ENCODE assay signal across 11 cellular contexts in genomic region chr17:76598004-76598439, GRCh38. TPM values are rescaled to one million over a fixed set of nuclear protein-coding genes. Genes with fewer than 3 reads are reported as not detected.
DNase-seq lines count a peak whose midpoint lies in the region; ATAC-seq and TF ChIP-seq lines count a peak whose summit lies in the region.
"Had no signal": no experiment of that assay in that cellular context is flagged by ENCODE, and none has a peak within 500 bp of the region (broad histone marks: within the 10 kb centered on the region; RNA-seq: fewer than 3 reads in every experiment).

No MANE protein-coding gene starts in this region.

- TF ChIP-seq POLR2A in suprapubic skin (IDR thresholded peaks at IDR 0.05), result no peak

- ATAC-seq in HG03354 (IDR thresholded peaks at IDR 0.05; ENCODE audit: poor library complexity, severe bottlenecking, unreplicated experiment), result no peak

- no peak overlapping the region for H3K4me2 ChIP-seq in OCI-LY7 (ENCODE audit: low read length)

- 0 out of 2 replicates have a peak, but pooled peaks cover 4% of the 10 kb centered on the region for H3K9me3 ChIP-seq in OCI-LY7 (ENCODE audit: low read length)
- H3K9me3 ChIP-seq in suprapubic skin, result no peaks in the 10 kb centered on the region

- 22% methylated on average over 2 of the region's 2 CpGs for WGBS in suprapubic skin

- BruUV-seq in OCI-LY7 (replicated peaks; lab: Mats Ljungman, UMichigan), result no TSS peak

- TF ChIP-seq EP300 in suprapubic skin (IDR thresholded peaks at IDR 0.05), result no peak

- POLR2A ChIA-PET in OCI-LY7 (lab: Charles Lee), result interaction anchor here (0.6 to 2.3 kb wide), 4 partner anchors 8 to 137 kb away, joined by 3 to 9 read pairs (median 3); no protein-coding TSS in a partner anchor

- H2AFZ ChIP-seq in OCI-LY7 (ENCODE audit: low read length), result no peak overlapping the region; the same call in 1 of the 2 replicates

- H3K4me1 ChIP-seq in OCI-LY7 (ENCODE audit: insufficient read depth, low read length, poor library complexity, severe bottlenecking), result no peaks in the 10 kb centered on the region
- peaks cover 51% of the 10 kb centered on the region for H3K4me1 ChIP-seq in suprapubic skin

- no peaks in the 10 kb centered on the region for H4K20me1 ChIP-seq in OCI-LY7 (ENCODE audit: insufficient read depth, low read length)

- CTCF ChIA-PET in OCI-LY7 (lab: Charles Lee; ENCODE audit: unreplicated experiment), result interaction anchor here (1.4 kb wide), 1 partner anchor 26 kb away, joined by 3 read pairs; no protein-coding TSS in a partner anchor

- TF ChIP-seq CTCF in OCI-LY7 (conservative IDR thresholded peaks at IDR 0.05; ENCODE audit: low read length), result no peak
- no peak for TF ChIP-seq CTCF in suprapubic skin (IDR thresholded peaks at IDR 0.05)

- no peaks in the 10 kb centered on the region for H3K9me2 ChIP-seq in OCI-LY7 (ENCODE audit: insufficient read depth, low read length)

- H3K79me2 ChIP-seq in OCI-LY7 (ENCODE audit: insufficient read depth, low read depth, low read length), result no peaks in the 10 kb centered on the region

- no peaks in the 10 kb centered on the region for H3K27me3 ChIP-seq in suprapubic skin

- no peak overlapping the region for H3K27ac ChIP-seq in OCI-LY7 (ENCODE audit: low read depth, low read length, poor library complexity, severe bottlenecking)
- H3K27ac ChIP-seq in suprapubic skin, result peak overlapping the region; percentile 71

- H3K4me3 ChIP-seq in OCI-LY7 (ENCODE audit: low read depth, low read length, poor library complexity, severe bottlenecking) (no peak overlapping the region), suprapubic skin (no peak overlapping the region)

- intact Hi-C loops in OCI-LY7 (cut with micrococcal nuclease; ENCODE audit: unreplicated experiment), result no loop called here
- intact Hi-C loops in head of caudate nucleus (cut with DNase I), result no loop called here

- DNase-seq in activated effector memory CD4-positive, alpha-beta T cell treated with anti-CD3 and anti-CD28 coated beads, Interleukin-2, amount 50 U/mL, for 16 hours, result peak; percentile 31
- no peak for DNase-seq in activated effector memory CD4-positive, alpha-beta T cell treated with Interleukin-2 at 50 U/mL for 16 hours
- DNase-seq in OCI-LY7 (ENCODE audit: low spot score) (peak; percentile 21), head of caudate nucleus (peak in 37 of 42 donors; percentile 17 to 82 (median 51)), suprapubic skin (ENCODE audit: low spot score in 2 of 2) (no peak), GM03348 (ENCODE audit: low spot score) (no peak)
- no peak for DNase-seq in stimulated activated CD4-positive, alpha-beta T cell treated with anti-CD3 and anti-CD28 coated beads, Interleukin-12 subunit alpha, Interleukin-12 subunit beta, amount 100 ng/mL, for 4 hours
- DNase-seq: activated T-cell treated with anti-CD3 and anti-CD28 coated beads for 4 hours; central memory CD4-positive, alpha-beta T cell; naive B cell had no signal

- H3K36me3 ChIP-seq in OCI-LY7 (ENCODE audit: insufficient read depth, low read length) (no peaks in the 10 kb centered on the region), suprapubic skin (no peaks in the 10 kb centered on the region)

RNA-seq across cellular contexts. Expression of gene ST6GALNAC2, which starts 12.4 kb away (rescaled TPM):
- total RNA-seq in OCI-LY7 (2014; rRNA removed; shearing (Covaris generic)), result not detected in 2 replicates
- total RNA-seq in OCI-LY7 (2022) (not detected in 2 replicates), suprapubic skin (10 to 100 TPM; 71.1 to 94.3 (median 80.3) TPM)

RNA-seq across cellular contexts. Expression of gene ST6GALNAC1, which starts 45.5 kb away (rescaled TPM):
- total RNA-seq in OCI-LY7 (2014; rRNA removed; shearing (Covaris generic)), result not detected in 2 replicates
- not detected in 2 replicates for total RNA-seq in OCI-LY7 (2022)
- 1 to 10 TPM in 3 of 4 donors, under 1 TPM in 1; 0.38 to 3.7 (median 1.3) TPM for total RNA-seq in suprapubic skin

RNA-seq across cellular contexts. Expression of gene PRCD, which starts 58.2 kb away (rescaled TPM):
- 5.7 and 6.3 TPM in 2 replicates for total RNA-seq in OCI-LY7 (2014; rRNA removed; shearing (Covaris generic))
- total RNA-seq in OCI-LY7 (2022) (11.7 and 15.9 TPM in 2 replicates), suprapubic skin (1 to 10 TPM in 3 of 4 donors, not detected in 1; 1.3 to 2.8 (median 2.2) TPM)

Comparison
In these comparisons a context has a peak if more than half of its experiments do, and no peak if none do; other contexts are left out.
1. DNase-seq: peak in activated effector memory CD4-positive, alpha-beta T cell treated with anti-CD3 and anti-CD28 coated beads, Interleukin-2, amount 50 U/mL, for 16 hours (single experiment), OCI-LY7 (single experiment) and head of caudate nucleus (37 of 42); none in activated effector memory CD4-positive, alpha-beta T cell treated with Interleukin-2 at 50 U/mL for 16 hours (single experiment), suprapubic skin (0 of 2), stimulated activated CD4-positive, alpha-beta T cell treated with anti-CD3 and anti-CD28 coated beads, Interleukin-12 subunit alpha, Interleukin-12 subunit beta, amount 100 ng/mL, for 4 hours (single experiment) and GM03348 (single experiment).
2. RNA of gene ST6GALNAC2, which starts 12.4 kb away (total RNA-seq): 71.1 to 94.3 TPM in suprapubic skin; not detected in OCI-LY7; every median in the first group is over 10 times any median in the second.